14 cellular contexts compared by ENCODE assay signal in the genomic region with DNA sequence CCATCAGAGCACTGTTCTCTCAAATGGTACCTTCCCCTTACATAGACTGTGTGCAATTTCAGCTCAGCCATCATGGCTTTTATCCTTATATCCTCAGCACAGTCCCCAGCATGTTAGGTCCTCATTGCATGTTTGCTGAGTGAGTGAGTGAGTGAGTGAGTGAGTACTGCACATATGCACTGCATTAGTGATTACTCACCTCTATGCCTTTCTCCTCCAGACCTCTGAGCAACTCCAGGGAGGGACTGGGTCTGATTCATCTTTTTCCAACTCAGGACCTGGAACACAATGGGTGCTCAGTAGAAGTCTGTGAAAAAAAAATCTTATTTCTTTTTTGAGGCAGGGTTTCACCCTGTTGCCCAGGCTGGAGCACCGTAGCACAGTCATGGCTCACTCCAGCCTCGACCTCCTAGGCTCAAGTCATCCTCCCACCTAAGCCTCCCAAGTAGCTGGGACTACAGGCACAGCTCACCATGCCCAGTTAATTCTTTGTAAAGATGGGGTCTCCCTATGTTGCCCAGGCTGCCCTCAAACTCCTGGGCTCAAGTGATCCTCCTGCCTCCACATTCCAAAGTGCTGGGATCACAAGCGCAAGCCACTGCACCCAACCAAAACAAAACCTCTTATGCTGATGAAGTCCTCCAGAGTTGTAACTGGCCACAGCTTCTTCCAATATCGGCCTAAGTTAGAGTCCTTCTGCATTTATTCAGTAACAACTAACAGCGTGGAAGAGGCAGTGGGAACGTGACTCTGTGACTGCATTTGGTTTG. TPM values are rescaled to one million over a fixed set of nuclear protein-coding genes. Genes with fewer than 3 reads are reported as not detected.
DNase-seq lines count a peak whose midpoint lies in the region; FAIRE-seq and TF ChIP-seq lines count a peak whose summit lies in the region.
"Had no signal": no experiment of that assay in that cellular context is flagged by ENCODE, and none has a peak within 500 bp of the region (broad histone marks: within the 10 kb centered on the region; RNA-seq: fewer than 3 reads in every experiment).

No MANE protein-coding gene starts in this region.

- no TSS peak for BruUV-seq in Calu3 (replicated peaks; lab: Mats Ljungman, UMichigan)

- H3K27me3 Mint-ChIP-seq in Calu3 (ENCODE audit: unreplicated experiment) (no peaks in the 10 kb centered on the region), progenitor cell of endocrine pancreas (peaks cover 20% of the 10 kb centered on the region)

- no peak overlapping the region for H3K9ac ChIP-seq in kidney (ENCODE audit: low read length in 2 of 2)

- TF ChIP-seq CTCF in Calu3 (IDR thresholded peaks at IDR 0.05; ENCODE audit: unreplicated experiment), result no peak
- no peak for TF ChIP-seq CTCF in cardiac fibroblast (IDR thresholded peaks at IDR 0.05; ENCODE audit: low read depth, low read length)
- no peak for TF ChIP-seq CTCF in kidney (IDR thresholded peaks at IDR 0.05; ENCODE audit: borderline replicate concordance, extremely low read depth, insufficient read depth)
- no peak for TF ChIP-seq CTCF in progenitor cell of endocrine pancreas (IDR thresholded peaks at IDR 0.05; ENCODE audit: unreplicated experiment)

- H3K4me3 Mint-ChIP-seq in Calu3 (ENCODE audit: low read depth, unreplicated experiment) (no peak overlapping the region), progenitor cell of endocrine pancreas (ENCODE audit: low read depth) (no peak overlapping the region)
- H3K4me3 Mint-ChIP-seq: neural crest cell had no signal

- H3K4me1 Mint-ChIP-seq in Calu3 (ENCODE audit: low read depth, unreplicated experiment), result peaks cover 20% of the 10 kb centered on the region
- H3K4me1 Mint-ChIP-seq in progenitor cell of endocrine pancreas (ENCODE audit: low read depth), result no peaks in the 10 kb centered on the region

- H3K27ac Mint-ChIP-seq in Calu3 (ENCODE audit: unreplicated experiment), result peak overlapping the region; percentile 28
- H3K27ac Mint-ChIP-seq in progenitor cell of endocrine pancreas, result no peak overlapping the region

- H3K4me3 ChIP-seq in MG63 (no peak overlapping the region), cardiac fibroblast (replicated peaks in 1 of 2; ENCODE audit: low read depth in 2 of 2, low read length in 2 of 2) (peak overlapping the region in 1 of 2 donors; percentile 24), mesodermal cell (ENCODE audit: extremely low read depth, insufficient read depth, low read length, poor library complexity, severe bottlenecking) (no peak overlapping the region), kidney (ENCODE audit: low read length in 2 of 2) (no peak overlapping the region)
- H3K4me3 ChIP-seq: transverse colon had no signal

- H3K27me3 ChIP-seq in MG63, result no peaks in the 10 kb centered on the region; the same call in 1 of the 2 replicates
- H3K27me3 ChIP-seq: transverse colon had no signal

- WGBS in mesodermal cell (ENCODE audit: insufficient coverage in 2 of 2), 2 experiments, result 83 to 100% methylated on average over 1 of the region's 6 CpGs

- H3K27ac ChIP-seq in mesodermal cell (ENCODE audit: low read depth, low read length, severe bottlenecking) (peak overlapping the region; percentile 66), kidney (ENCODE audit: low read depth in 2 of 2, low read length in 2 of 2) (no peak overlapping the region)
- H3K27ac ChIP-seq: transverse colon had no signal

- H3K9me3 Mint-ChIP-seq in Calu3 (ENCODE audit: low read depth, unreplicated experiment), result peaks cover 3% of the 10 kb centered on the region
- peaks cover 4% of the 10 kb centered on the region for H3K9me3 Mint-ChIP-seq in progenitor cell of endocrine pancreas (ENCODE audit: low read depth)
- H3K9me3 Mint-ChIP-seq: T-cell had no signal

- no peak for FAIRE-seq in kidney (lab: Jason Lieb, UNC)
- FAIRE-seq: colon had no signal

- no peak for DNase-seq in Calu3
- peak; percentile 76 for DNase-seq in MG63
- peak; percentile 47 to 97 for DNase-seq in cardiac fibroblast (ENCODE audit: low read depth in 2 of 2)
- DNase-seq in kidney, result no peak
- no peak for DNase-seq in NCI-H187 treated with DMSO at 0.1 percent for 48 hours (lab: John Stamatoyannopoulos, UW)
- DNase-seq in amygdala (lab: John Stamatoyannopoulos, UW), result no peak
- DNase-seq in progenitor cell of endocrine pancreas (ENCODE audit: low spot score, unreplicated experiment), result no peak
- DNase-seq: activated CD8-positive, alpha-beta memory T cell treated with anti-CD3 and anti-CD28 coated beads, Interleukin-2, amount 50 U/mL, for 4 hours; NCI-H345; transverse colon had no signal

- H3K36me3 ChIP-seq in MG63 (no peaks in the 10 kb centered on the region), mesodermal cell (ENCODE audit: control insufficient read depth, insufficient read depth, low read length) (no peaks in the 10 kb centered on the region), kidney (ENCODE audit: control insufficient read depth in 1 of 2, insufficient read depth in 2 of 2, low read length in 2 of 2) (no peaks in the 10 kb centered on the region)
- H3K36me3 ChIP-seq: transverse colon had no signal

- H3K36me3 Mint-ChIP-seq in Calu3 (ENCODE audit: insufficient read depth, unreplicated experiment), result no peaks in the 10 kb centered on the region
- H3K36me3 Mint-ChIP-seq in progenitor cell of endocrine pancreas (ENCODE audit: insufficient read depth), result peaks cover 5% of the 10 kb centered on the region
- H3K36me3 Mint-ChIP-seq: T-cell had no signal

- CTCF ChIA-PET in Calu3 (lab: Charles Lee), result interaction anchor here (0.6 to 1.4 kb wide), 3 partner anchors 20 to 844 kb away, joined by 3 to 11 read pairs (median 4); partner anchors contain the start of genes ARMH1 and TMEM53

- H3K4me1 ChIP-seq in mesodermal cell (ENCODE audit: control insufficient read depth, insufficient read depth, low read length, poor library complexity, severe bottlenecking) (peaks cover 6% of the 10 kb centered on the region), kidney (ENCODE audit: control insufficient read depth in 1 of 2, insufficient read depth in 1 of 2, low read depth in 1 of 2, low read length in 2 of 2) (no peaks in the 10 kb centered on the region)

- intact Hi-C loops in Calu3 (cut with micrococcal nuclease; ENCODE audit: unreplicated experiment) (no loop called here), kidney (cut with DNase I) (no loop called here)

- H3K9me3 ChIP-seq in MG63 (no peaks in the 10 kb centered on the region), mesodermal cell (ENCODE audit: control insufficient read depth, low read length) (peaks cover 11% of the 10 kb centered on the region), kidney (ENCODE audit: control insufficient read depth in 1 of 2, low read length in 2 of 2) (no peaks in the 10 kb centered on the region)
- H3K9me3 ChIP-seq: transverse colon had no signal

RNA-seq across cellular contexts. Expression of gene RNU5D-1, which starts 23.7 kb away (rescaled TPM):
- total RNA-seq in Calu3 (2022) (not detected in 2 replicates), kidney (not detected), progenitor cell of endocrine pancreas (not detected in 2 replicates)
- total RNA-seq in MG63 (2014; rRNA removed; shearing (Covaris generic); ENCODE audit: low replicate concordance), result not detected in 2 replicates
- 2,527 TPM for polyA plus RNA-seq in mesodermal cell (2013, experiment 1 of 2)
- 4,680 TPM for polyA plus RNA-seq in mesodermal cell (2013, experiment 2 of 2)
- polyA plus RNA-seq in kidney (ENCODE audit: insufficient read depth, low read depth, low replicate concordance), result not detected
- total RNA-seq: neural crest cell, transverse colon had no signal

RNA-seq across cellular contexts. Expression of gene KIF2C, which starts 32.3 kb away (rescaled TPM):
- 54.9 and 67.6 TPM in 2 replicates for total RNA-seq in Calu3 (2022)
- 39.0 and 54.1 TPM in 2 replicates for total RNA-seq in MG63 (2014; rRNA removed; shearing (Covaris generic); ENCODE audit: low replicate concordance)
- 50.8 TPM for polyA plus RNA-seq in mesodermal cell (2013, experiment 1 of 2)
- polyA plus RNA-seq in mesodermal cell (2013, experiment 2 of 2), result 53.3 TPM
- total RNA-seq in kidney, result 1.4 TPM
- 0.47 TPM for polyA plus RNA-seq in kidney (ENCODE audit: insufficient read depth, low read depth, low replicate concordance)
- 26.6 and 28.7 TPM in 2 replicates for total RNA-seq in progenitor cell of endocrine pancreas

RNA-seq across cellular contexts. Expression of gene ARMH1, which starts 32.8 kb away (rescaled TPM):
- total RNA-seq in Calu3 (2022) (4.7 and 5.8 TPM in 2 replicates), kidney (3.9 TPM), progenitor cell of endocrine pancreas (14.9 and 15.0 TPM in 2 replicates)
- total RNA-seq in MG63 (2014; rRNA removed; shearing (Covaris generic); ENCODE audit: low replicate concordance), result not detected in 2 replicates
- polyA plus RNA-seq in mesodermal cell (2013, experiment 1 of 2), result 3.6 TPM
- polyA plus RNA-seq in mesodermal cell (2013, experiment 2 of 2), result 1.3 TPM
- 3.4 TPM for polyA plus RNA-seq in kidney (ENCODE audit: insufficient read depth, low read depth, low replicate concordance)

RNA-seq across cellular contexts. Expression of gene TMEM53, which starts 33.0 kb away (rescaled TPM):
- 10.9 and 13.3 TPM in 2 replicates for total RNA-seq in Calu3 (2022)
- total RNA-seq in MG63 (2014; rRNA removed; shearing (Covaris generic); ENCODE audit: low replicate concordance), result 1.5 and 10.6 TPM in 2 replicates
- 9.3 TPM for polyA plus RNA-seq in mesodermal cell (2013, experiment 1 of 2)
- polyA plus RNA-seq in mesodermal cell (2013, experiment 2 of 2), result 9.7 TPM
- total RNA-seq in kidney, result 16.4 TPM
- 45.0 TPM for polyA plus RNA-seq in kidney (ENCODE audit: insufficient read depth, low read depth, low replicate concordance)
- total RNA-seq in progenitor cell of endocrine pancreas, result 11.8 and 13.9 TPM in 2 replicates

Comparison
In these comparisons a context has a peak if more than half of its experiments do, and no peak if none do; other contexts are left out.
1. DNase-seq: peak in MG63 (single experiment) and cardiac fibroblast (2 of 2); none in Calu3 (single experiment), kidney (single experiment), NCI-H187 treated with DMSO at 0.1 percent for 48 hours (single experiment), amygdala (0 of 56) and progenitor cell of endocrine pancreas (single experiment).
2. RNA of gene KIF2C, which starts 32.3 kb away (total RNA-seq): 54.9 to 67.6 TPM in Calu3, 39.0 to 54.1 TPM in MG63 and 26.6 to 28.7 TPM in progenitor cell of endocrine pancreas; 1.4 TPM in kidney (single experiment); every median in the first group is over 10 times any median in the second.